In the genomic region with DNA sequence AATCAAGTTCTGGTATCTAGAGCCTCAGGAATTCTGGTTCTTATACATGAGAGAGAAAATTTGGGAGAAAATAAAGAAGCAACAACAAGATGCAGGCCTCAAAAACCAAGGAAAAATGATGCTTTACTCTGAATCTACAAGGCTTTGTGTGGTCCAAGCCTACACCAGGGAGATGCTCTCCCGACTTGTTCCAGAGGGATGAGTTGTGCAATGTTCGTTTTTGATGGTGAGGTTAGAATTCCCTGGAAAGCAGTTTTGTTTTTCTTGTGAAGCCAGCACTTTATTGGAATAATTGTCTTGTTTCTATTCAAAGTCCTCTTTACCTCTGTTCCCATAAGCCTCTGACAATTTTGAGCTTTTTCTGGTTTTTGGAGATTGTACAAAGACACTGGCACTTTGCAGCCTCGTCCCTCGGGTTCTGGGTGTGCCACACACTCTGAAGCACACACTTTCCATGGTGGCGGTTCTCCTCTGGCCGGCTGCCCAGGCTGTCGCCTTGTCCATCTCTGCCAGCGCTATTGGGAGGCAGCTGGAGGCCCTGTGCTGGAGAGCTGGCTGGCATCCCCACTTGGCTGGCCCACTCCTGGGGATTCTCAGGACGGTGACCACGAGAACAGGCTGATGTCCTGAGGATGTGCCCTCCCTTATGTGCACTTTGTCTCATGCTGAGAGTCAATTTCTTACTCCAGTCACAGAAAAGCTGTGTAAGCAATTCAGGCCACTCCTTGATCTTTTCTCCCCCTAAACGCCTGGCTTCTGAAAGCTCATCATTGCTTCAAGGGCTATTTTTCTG, we compare ENCODE assay signal across 14 cellular contexts.
DNase-seq lines count a peak whose midpoint lies in the region; ATAC-seq and TF ChIP-seq lines count a peak whose summit lies in the region.
"Had no signal": no experiment of that assay in that cellular context is flagged by ENCODE, and none has a peak within 500 bp of the region (broad histone marks: within the 10 kb centered on the region; RNA-seq: fewer than 3 reads in every experiment).

No MANE protein-coding gene starts in this region.

- H3K36me3 Mint-ChIP-seq in T-cell: no peaks in the 10 kb centered on the region
- H3K36me3 Mint-ChIP-seq: memory B cell; stimulated activated effector memory CD8-positive, alpha-beta T cell treated with anti-CD3 and anti-CD28 coated beads, Interleukin-12 subunit alpha, Interleukin-12 subunit beta, amount 100 ng/mL, for 72 hours had no signal

- ATAC-seq in Right ventricle myocardium superior (ENCODE audit: poor library complexity): peak; percentile 64
- peak; percentile 53 to 57 for ATAC-seq in right cardiac atrium
- peak; percentile 64 for ATAC-seq in aorta (ENCODE audit: low FRiP score)
- no peak for ATAC-seq in T-cell (replicated peaks in 1 of 4)
- no peak for ATAC-seq in HG02938 (IDR thresholded peaks at IDR 0.05; ENCODE audit: unreplicated experiment)
- ATAC-seq: stimulated activated effector memory CD8-positive, alpha-beta T cell treated with anti-CD3 and anti-CD28 coated beads, Interleukin-12 subunit alpha, Interleukin-12 subunit beta, amount 100 ng/mL, for 72 hours had no signal

- 43% methylated on average over 11 of the region's 11 CpGs for WGBS in right cardiac atrium
- WGBS in aorta, 2 donors: 19% methylated on average over 11 of the region's 11 CpGs

- intact Hi-C loops in Right ventricle myocardium superior (cut with DNase I) (loop anchor here (10.0 kb wide), 1 partner anchor 610 kb away; no protein-coding TSS in a partner anchor), right cardiac atrium (cut with DNase I) (no loop called here), aorta (cut with DNase I) (no loop called here)

- H3K36me3 ChIP-seq in right atrium auricular region (no peaks in the 10 kb centered on the region), aorta (ENCODE audit: control insufficient read depth in 1 of 2, insufficient read depth in 2 of 2, low read length in 1 of 2) (no peaks in the 10 kb centered on the region)
- H3K36me3 ChIP-seq: brain microvascular endothelial cell had no signal

- no peaks in the 10 kb centered on the region for H3K27me3 Mint-ChIP-seq in T-cell
- H3K27me3 Mint-ChIP-seq: memory B cell had no signal

- POLR2A ChIA-PET in T-cell (lab: Charles Lee): no interaction called here

- TF ChIP-seq CTCF in right atrium auricular region (IDR thresholded peaks at IDR 0.05): no peak

- H3K27ac ChIP-seq in right atrium auricular region (no peak overlapping the region), right cardiac atrium (ENCODE audit: low read length) (no peak overlapping the region), aorta (ENCODE audit: low read depth in 1 of 2, low read length in 2 of 2) (no peak overlapping the region)
- H3K27ac ChIP-seq: brain microvascular endothelial cell had no signal

- H3K27me3 ChIP-seq in right atrium auricular region: no peaks in the 10 kb centered on the region
- H3K27me3 ChIP-seq in right cardiac atrium (ENCODE audit: control insufficient read depth, insufficient read depth): no peaks in the 10 kb centered on the region
- H3K27me3 ChIP-seq in aorta (ENCODE audit: control insufficient read depth in 1 of 2, insufficient read depth in 2 of 2, low read length in 1 of 2): no peaks in the 10 kb centered on the region
- H3K27me3 ChIP-seq: brain microvascular endothelial cell had no signal

- H3K4me1 Mint-ChIP-seq in T-cell: no peaks in the 10 kb centered on the region
- H3K4me1 Mint-ChIP-seq: stimulated activated effector memory CD8-positive, alpha-beta T cell treated with anti-CD3 and anti-CD28 coated beads, Interleukin-12 subunit alpha, Interleukin-12 subunit beta, amount 100 ng/mL, for 72 hours had no signal

- H3K9me3 ChIP-seq in right atrium auricular region (peaks cover 0 to 20% of the 10 kb centered on the region in 2 donors), right cardiac atrium (ENCODE audit: control insufficient read depth, low read length) (no peaks in the 10 kb centered on the region), aorta (ENCODE audit: control insufficient read depth, low read length) (peaks cover 2% of the 10 kb centered on the region)

- CTCF ChIA-PET in T-cell (lab: Charles Lee): no interaction called here

- no peak overlapping the region for H3K27ac Mint-ChIP-seq in T-cell
- H3K27ac Mint-ChIP-seq: activated T-helper 2 cell treated with anti-CD3 and anti-CD28 coated beads, Interferon-gamma antibody, Interleukin-2, Interleukin-4, amounts not matched to agents 10 μg/mL and 5 μg/mL and 100 μg/mL, durations not matched to agents 14 hours and 24 hours and 36 hours; memory B cell; stimulated activated effector memory CD8-positive, alpha-beta T cell treated with anti-CD3 and anti-CD28 coated beads, Interleukin-12 subunit alpha, Interleukin-12 subunit beta, amount 100 ng/mL, for 72 hours had no signal

- H3K4me3 ChIP-seq in right atrium auricular region (no peak overlapping the region), right cardiac atrium (ENCODE audit: low read length) (no peak overlapping the region), aorta (ENCODE audit: low read length in 2 of 2) (no peak overlapping the region)

- peak; percentile 55 for DNase-seq in Right ventricle myocardium superior
- no peak for DNase-seq in right atrium auricular region (ENCODE audit: low spot score)
- peak; percentile 39 to 69 for DNase-seq in SHP77 (lab: John Stamatoyannopoulos, UW)
- peak; percentile 30 to 59 (median 58) for DNase-seq in right cardiac atrium
- peak; percentile 54 to 78 for DNase-seq in aorta
- no peak for DNase-seq in T-cell
- DNase-seq in UCSD-AML1 (lab: John Stamatoyannopoulos, UW; ENCODE audit: unreplicated experiment): no peak
- DNase-seq: activated CD4-positive, alpha-beta T cell treated with anti-CD3 and anti-CD28 coated beads, Interleukin-2, amount 50 U/mL, for 1 hour; AML-193; brain microvascular endothelial cell had no signal

- peaks cover 0 to 5% of the 10 kb centered on the region in 2 donors for H3K4me1 ChIP-seq in right atrium auricular region
- no peaks in the 10 kb centered on the region for H3K4me1 ChIP-seq in right cardiac atrium (ENCODE audit: control insufficient read depth, insufficient read depth, low read length)
- peaks cover 3 to 4% of the 10 kb centered on the region in 2 donors for H3K4me1 ChIP-seq in aorta (ENCODE audit: control insufficient read depth in 1 of 2, insufficient read depth in 2 of 2, low read length in 2 of 2)

- no peak overlapping the region for H3K4me3 Mint-ChIP-seq in T-cell
- H3K4me3 Mint-ChIP-seq: memory B cell; stimulated activated effector memory CD8-positive, alpha-beta T cell treated with anti-CD3 and anti-CD28 coated beads, Interleukin-12 subunit alpha, Interleukin-12 subunit beta, amount 100 ng/mL, for 72 hours had no signal

- peaks cover 0 to 17% (median 15%) of the 10 kb centered on the region in 3 donors for H3K9me3 Mint-ChIP-seq in T-cell

Comparison
In these comparisons a context has a peak if more than half of its experiments do, and no peak if none do; other contexts are left out.
1. DNase-seq: peak in Right ventricle myocardium superior (single experiment), SHP77 (2 of 2), right cardiac atrium (3 of 3) and aorta (2 of 2); none in right atrium auricular region (single experiment), T-cell (0 of 34) and UCSD-AML1 (single experiment).
2. ATAC-seq: peak in Right ventricle myocardium superior (single experiment), right cardiac atrium (2 of 2) and aorta (single experiment); none in T-cell (0 of 4) and HG02938 (single experiment).